Comparison of ENCODE assay signal across 31 cellular contexts in genomic region chr14:42508209-42508946, GRCh38.
"Had no signal": no experiment of that assay in that cellular context is flagged by ENCODE, and none has a peak within 500 bp of the region (broad histone marks: within the 10 kb centered on the region; RNA-seq: fewer than 3 reads in every experiment).

No MANE protein-coding gene starts in this region.

- DNase-seq: activated B cell treated with CpG ODN at 0.5 μM for 24 hours; activated CD4-positive, alpha-beta memory T cell treated with anti-CD3 and anti-CD28 coated beads, Interleukin-2, amount 10 ng/mL, durations not matched to agents 7 days and 5 days; activated CD4-positive, alpha-beta T cell treated with anti-CD3 and anti-CD28 coated beads for 1 hour; activated CD4-positive, alpha-beta T cell treated with anti-CD3 and anti-CD28 coated beads for 48 hours; activated CD8-positive, alpha-beta memory T cell treated with anti-CD3 and anti-CD28 coated beads for 24 hours; activated CD8-positive, alpha-beta memory T cell treated with anti-CD3 and anti-CD28 coated beads, Interleukin-2, amount 10 ng/mL, durations not matched to agents 7 days and 5 days; activated CD8-positive, alpha-beta memory T cell treated with anti-CD3 and anti-CD28 coated beads, Interleukin-2, amount 50 U/mL, for 48 hours; activated effector memory CD4-positive, alpha-beta T cell treated with Interleukin-2 at 50 U/mL for 16 hours; activated naive CD4-positive, alpha-beta T cell treated with anti-CD3 and anti-CD28 coated beads, Interleukin-2, amount 10 ng/mL, durations not matched to agents 7 days and 5 days; activated naive CD8-positive, alpha-beta T cell treated with anti-CD3 and anti-CD28 coated beads, Interleukin-2, amount 50 U/mL, for 24 hours; activated T-cell treated with anti-CD3 and anti-CD28 coated beads, Interleukin-2, amount 50 U/mL, for 48 hours; anterior cingulate cortex; caudate nucleus; cerebellar nuclear complex; Kasumi-1; MG63; NCI-H1048; NCI-H1105 treated with DMSO at 0.1 percent for 48 hours; NCI-H1436; NCI-H1694; NCI-H1930; NCI-H2081 treated with DMSO at 0.1 percent for 48 hours; NCI-H226; NCI-H446 treated with DMSO at 0.1 percent for 48 hours; NCI-H524 treated with DMSO at 0.1 percent for 48 hours; Right ventricle myocardium superior; SW 1271; T-helper 1 cell; T-helper 2 cell; T-helper 9 cell had no signal

- H3K4me3 ChIP-seq: MG63 had no signal

- ATAC-seq: activated CD8-positive, alpha-beta memory T cell treated with anti-CD3 and anti-CD28 coated beads, Interleukin-2, amount 10 ng/mL, durations not matched to agents 7 days and 5 days; activated naive CD8-positive, alpha-beta T cell treated with anti-CD3 and anti-CD28 coated beads, Interleukin-2, amount 50 U/mL, for 24 hours had no signal

- H3K9me3 ChIP-seq: MG63 had no signal

- H3K36me3 ChIP-seq: MG63 had no signal

- FAIRE-seq: bronchial epithelial cell had no signal

- H3K27me3 ChIP-seq: MG63 had no signal
